Comparison of ENCODE assay signal across 13 cellular contexts in the genomic region with DNA sequence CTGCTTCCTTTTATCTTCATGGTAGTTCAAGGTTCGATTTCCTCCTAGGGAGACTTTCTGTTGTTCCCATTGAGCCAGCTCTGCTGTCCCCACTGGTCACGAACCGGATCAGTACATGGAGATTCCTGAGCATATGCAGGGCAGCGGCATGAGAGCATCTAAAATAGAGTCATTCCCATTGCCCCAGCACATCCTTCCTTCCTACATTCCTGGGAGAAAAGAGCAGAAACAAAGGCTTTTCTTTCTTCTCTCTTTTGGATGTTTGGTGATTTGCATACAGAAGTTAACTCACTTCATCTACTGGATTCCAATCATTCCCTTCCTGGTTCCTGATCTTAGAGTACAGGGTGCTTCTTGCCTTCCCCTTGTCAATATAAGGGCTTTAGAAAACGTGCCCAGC.
"Had no signal": no experiment of that assay in that cellular context is flagged by ENCODE, and none has a peak within 500 bp of the region (broad histone marks: within the 10 kb centered on the region; RNA-seq: fewer than 3 reads in every experiment).

No MANE protein-coding gene starts in this region.

- H3K27me3 ChIP-seq: foreskin keratinocyte, neutrophil, tibial artery had no signal

- H3K4me1 Mint-ChIP-seq: T-helper 17 cell had no signal

- ATAC-seq: activated CD4-positive, CD25-positive, alpha-beta regulatory T cell treated with anti-CD3 and anti-CD28 coated beads, Interleukin-2, amount 50 U/mL, for 24 hours; T-helper 17 cell had no signal

- H3K36me3 ChIP-seq: neutrophil, tibial artery had no signal

- H3K4me3 ChIP-seq: coronary artery, lung, tibial artery had no signal

- DNase-seq: activated CD4-positive, alpha-beta T cell treated with anti-CD3 and anti-CD28 coated beads, Interleukin-2, amount 50 U/mL, for 4 hours; activated naive CD4-positive, alpha-beta T cell; activated T-cell treated with anti-CD3 and anti-CD28 coated beads for 4 hours; effector CD4-positive, alpha-beta T cell; foreskin keratinocyte; stimulated activated CD4-positive, alpha-beta T cell treated with anti-CD3 and anti-CD28 coated beads, Interleukin-4, amount 100 ng/mL, for 24 hours; stimulated activated naive CD4-positive, alpha-beta T cell; T-helper 17 cell; tibial artery had no signal

- H3K27ac Mint-ChIP-seq: T-helper 17 cell had no signal

- H3K27ac ChIP-seq: coronary artery, foreskin keratinocyte, neutrophil, tibial artery had no signal

- H3K4me3 Mint-ChIP-seq: T-helper 17 cell had no signal

- H3K9me3 ChIP-seq: neutrophil, tibial artery had no signal

- H3K27me3 Mint-ChIP-seq: T-helper 17 cell had no signal

- H3K4me1 ChIP-seq: foreskin keratinocyte, tibial artery had no signal
